8 cellular contexts compared by ENCODE assay signal in genomic region chr19:3762501-3763459, GRCh38. TPM values are rescaled to one million over a fixed set of nuclear protein-coding genes. Genes with fewer than 3 reads are reported as not detected.
DNase-seq lines count a peak whose midpoint lies in the region; ATAC-seq and TF ChIP-seq lines count a peak whose summit lies in the region.

Gene MRPL54 (plus strand): TSS chr19:3762682. CDS start chr19:3762701, 19 bp downstream.

- H3K36me3 ChIP-seq in BJ (ENCODE audit: control insufficient read depth, insufficient read depth, low read length) = peaks cover 11% of the 10 kb centered on the region

- no peaks in the 10 kb centered on the region for H3K9me3 Mint-ChIP-seq in activated CD4-positive, alpha-beta T cell treated with anti-CD3 and anti-CD28 coated beads, Interleukin-2, amount 10 ng/mL, durations not matched to agents 24 days and 14 days

- no peak for TF ChIP-seq CTCF in BJ (IDR thresholded peaks at IDR 0.05; ENCODE audit: insufficient read depth, low read depth, low read length)
- no peak for TF ChIP-seq CTCF in coronary artery (IDR thresholded peaks at IDR 0.05)

- H3K4me3 ChIP-seq in BJ (ENCODE audit: low read depth, low read length) = peak within 1 kb of the TSS; percentile 90
- H3K4me3 ChIP-seq in coronary artery = peak within 1 kb of the TSS; percentile 97

- DNase-seq in BJ (ENCODE audit: low read depth) (peak; percentile 90), NCI-H526 treated with DMSO at 0.1 percent for 48 hours (lab: John Stamatoyannopoulos, UW) (peak; percentile 87), coronary artery (ENCODE audit: low spot score) (peak; percentile 99), left colon (peak; percentile 99)
- peak; percentile 100 for DNase-seq in activated CD4-positive, alpha-beta T cell treated with anti-CD3 and anti-CD28 coated beads, Interleukin-2, amount 10 ng/mL, durations not matched to agents 24 days and 14 days
- DNase-seq in stimulated activated CD4-positive, alpha-beta T cell treated with anti-CD3 and anti-CD28 coated beads, Interleukin-1b, Interleukin-23, amount 100 ng/mL, for 48 hours = peak; percentile 100

- intact Hi-C loops in activated CD4-positive, alpha-beta T cell treated with anti-CD3 and anti-CD28 coated beads, Interleukin-2, amount 10 ng/mL, durations not matched to agents 24 days and 14 days (cut with micrococcal nuclease) = loop anchor here (1.0 to 5.0 kb wide), 2 partner anchors 56 to 225 kb away; partner anchors contain the start of gene EEF2
- intact Hi-C loops in left colon (cut with DNase I, micrococcal nuclease) = no loop called here

- peaks cover 5% of the 10 kb centered on the region for H3K27me3 Mint-ChIP-seq in activated CD4-positive, alpha-beta T cell treated with anti-CD3 and anti-CD28 coated beads, Interleukin-2, amount 10 ng/mL, durations not matched to agents 24 days and 14 days

- peaks cover 32% of the 10 kb centered on the region for H3K4me1 Mint-ChIP-seq in activated CD4-positive, alpha-beta T cell treated with anti-CD3 and anti-CD28 coated beads, Interleukin-2, amount 10 ng/mL, durations not matched to agents 24 days and 14 days

- ATAC-seq in GM19324 (IDR thresholded peaks at IDR 0.05; ENCODE audit: low FRiP score, unreplicated experiment) (peak; percentile 84), HG03469 (IDR thresholded peaks at IDR 0.05; ENCODE audit: unreplicated experiment) (peak; percentile 56), left colon (peak; percentile 90)

- peak within 1 kb of the TSS; percentile 95 to 98 for H3K27ac ChIP-seq in coronary artery

- CTCF ChIA-PET in BJ (lab: Yijun Ruan, JAX) = interaction anchor here (0.6 to 1.9 kb wide), 9 partner anchors 9 to 377 kb away, joined by 3 to 8 read pairs (median 4); partner anchors contain the start of gene RAX2

- POLR2A ChIA-PET in BJ (lab: Charles Lee) = interaction anchor here (0.5 to 1.0 kb wide), 2 partner anchors 10 to 31 kb away, joined by 3 read pairs; no protein-coding TSS in a partner anchor

- H3K4me3 Mint-ChIP-seq in activated CD4-positive, alpha-beta T cell treated with anti-CD3 and anti-CD28 coated beads, Interleukin-2, amount 10 ng/mL, durations not matched to agents 24 days and 14 days = peak within 1 kb of the TSS; percentile 99

- peak within 1 kb of the TSS; percentile 100 for H3K27ac Mint-ChIP-seq in activated CD4-positive, alpha-beta T cell treated with anti-CD3 and anti-CD28 coated beads, Interleukin-2, amount 10 ng/mL, durations not matched to agents 24 days and 14 days

- H3K36me3 Mint-ChIP-seq in activated CD4-positive, alpha-beta T cell treated with anti-CD3 and anti-CD28 coated beads, Interleukin-2, amount 10 ng/mL, durations not matched to agents 24 days and 14 days (ENCODE audit: low read depth) = peaks cover 37% of the 10 kb centered on the region

- no peaks in the 10 kb centered on the region for H3K27me3 ChIP-seq in BJ (ENCODE audit: control insufficient read depth, insufficient read depth, low read length)

RNA-seq across cellular contexts. Expression of gene MRPL54, which starts in this region (rescaled TPM):
- 70.1 and 77.7 TPM in 2 replicates for polyA plus RNA-seq in BJ (2011; rRNA removed)
- polyA minus RNA-seq in BJ (2011; rRNA and poly(A)+ RNA removed) = 6.9 and 8.4 TPM in 2 replicates
- total RNA-seq in activated CD4-positive, alpha-beta T cell treated with anti-CD3 and anti-CD28 coated beads, Interleukin-2, amount 10 ng/mL, durations not matched to agents 24 days and 14 days = 91.4 and 96.6 TPM in 2 replicates
- total RNA-seq in left colon = 10 to 100 TPM; 64.6 to 67.7 TPM

Comparison
In these comparisons a context has a peak if more than half of its experiments do, and no peak if none do; other contexts are left out.
1. Peak in every context shown above with its lines: DNase-seq, ATAC-seq, H3K4me3 ChIP-seq and H3K27ac ChIP-seq.